In the genomic region with DNA sequence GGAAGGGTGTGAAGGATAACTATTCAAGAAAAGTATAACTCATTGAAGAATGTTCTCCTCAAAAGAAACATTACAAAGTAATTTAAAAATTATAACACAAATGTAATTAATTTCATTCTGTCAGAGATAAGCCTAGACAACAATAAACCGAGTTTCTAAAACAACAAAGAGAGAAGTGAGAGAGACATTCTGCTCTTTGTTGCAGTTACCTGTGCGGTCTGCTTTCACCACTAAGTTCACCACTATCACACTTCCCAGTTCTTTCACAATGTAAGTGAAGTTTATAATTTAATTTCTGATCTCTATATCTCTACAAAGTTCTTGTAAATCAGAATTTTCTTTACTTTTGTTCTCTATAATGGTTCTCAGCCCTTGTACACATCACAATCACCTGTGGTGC, we compare ENCODE assay signal across 21 cellular contexts.
DNase-seq lines count a peak whose midpoint lies in the region; ATAC-seq, FAIRE-seq and TF ChIP-seq lines count a peak whose summit lies in the region.
"Had no signal": no experiment of that assay in that cellular context is flagged by ENCODE, and none has a peak within 500 bp of the region (broad histone marks: within the 10 kb centered on the region; RNA-seq: fewer than 3 reads in every experiment).

No MANE protein-coding gene starts in this region.

- CTCF ChIA-PET in K562 (lab: Yijun Ruan, JAX; ENCODE audit: low intra/inter-chr PET ratio): no interaction called here

- H4K20me1 ChIP-seq in KMS-11 (ENCODE audit: insufficient read depth): no peaks in the 10 kb centered on the region
- no peaks in the 10 kb centered on the region for H4K20me1 ChIP-seq in K562 (replicated peaks; ENCODE audit: control insufficient read depth, insufficient read depth, low read length)

- TF ChIP-seq POLR2A in K562 (conservative IDR thresholded peaks at IDR 0.05): no peak

- no peaks in the 10 kb centered on the region for H3K36me3 ChIP-seq in KMS-11 (ENCODE audit: insufficient read depth)
- H3K36me3 ChIP-seq in K562 (ENCODE audit: control insufficient read depth, insufficient read depth, low read length): peaks cover 66% of the 10 kb centered on the region

- in situ Hi-C loops in K562 (cut with MboI): no loop called here

- peak; percentile 44 for ATAC-seq in GM18909 (IDR thresholded peaks at IDR 0.05; ENCODE audit: poor library complexity, unreplicated experiment)
- ATAC-seq in K562: peak; percentile 18; the same call in 2 of the 3 replicates
- no peak for ATAC-seq in GM19395 (IDR thresholded peaks at IDR 0.05; ENCODE audit: unreplicated experiment)
- ATAC-seq in HG03565 (IDR thresholded peaks at IDR 0.05; ENCODE audit: unreplicated experiment): no peak
- ATAC-seq: PC-3, T-helper 17 cell had no signal

- H2AFZ ChIP-seq in KMS-11 (ENCODE audit: low read depth) (no peak overlapping the region), K562 (ENCODE audit: low read depth, low read length) (no peak overlapping the region)

- H3K27ac ChIP-seq in KMS-11 (no peak overlapping the region), K562 (ENCODE audit: extremely low read depth, low read depth, low read length) (no peak overlapping the region), coronary artery (no peak overlapping the region)

- no peaks in the 10 kb centered on the region for H3K9me3 ChIP-seq in K562 (replicated peaks; ENCODE audit: control insufficient read depth, insufficient read depth, low read depth, low read length)
- H3K9me3 ChIP-seq: HAP-1, MG63 had no signal

- 65% methylated on average over 2 of the region's 2 CpGs for WGBS in K562 (ENCODE audit: insufficient coverage, low coverage, missing lambda C conversion rate)

- H3K79me2 ChIP-seq in KMS-11 (ENCODE audit: insufficient read depth, low read depth) (no peaks in the 10 kb centered on the region), K562 (ENCODE audit: control insufficient read depth, insufficient read depth, low read length) (0 out of 3 replicates have a peak, but pooled peaks cover 2% of the 10 kb centered on the region)

- intact Hi-C loops in K562 (cut with micrococcal nuclease): no loop called here

- no peaks in the 10 kb centered on the region for H3K27me3 ChIP-seq in KMS-11 (ENCODE audit: insufficient read depth, low read depth)
- H3K27me3 ChIP-seq in K562 (ENCODE audit: control insufficient read depth in 2 of 2, insufficient read depth in 2 of 2, low read length in 2 of 2): no peaks in the 10 kb centered on the region
- H3K27me3 ChIP-seq: MG63 had no signal

- TF ChIP-seq CTCF in KMS-11 (conservative IDR thresholded peaks at IDR 0.05; ENCODE audit: low read depth, low read length): no peak
- TF ChIP-seq CTCF in K562 (IDR thresholded peaks at IDR 0.05 in 2 of 3, conservative IDR thresholded peaks at IDR 0.05 in 1 of 3; ENCODE audit: insufficient read depth in 2 of 3, low read depth in 1 of 3, low read length in 3 of 3): no peak
- TF ChIP-seq CTCF in coronary artery (IDR thresholded peaks at IDR 0.05): no peak

- no peak for TF ChIP-seq RAD21 in K562 (CRISPR knock-in tag; conservative IDR thresholded peaks at IDR 0.05 in 1 of 2, IDR thresholded peaks at IDR 0.05 in 1 of 2)

- H3K9ac ChIP-seq in KMS-11 (no peak overlapping the region), K562 (ENCODE audit: insufficient read depth in 1 of 2, low read depth in 2 of 2, low read length in 2 of 2) (no peak overlapping the region)

- no peak for DNase-seq in K562 (ENCODE audit: extremely low read depth in 1 of 4, low spot score in 3 of 4)
- no peak for DNase-seq in NCI-H345 treated with DMSO at 0.1 percent for 48 hours (lab: John Stamatoyannopoulos, UW; ENCODE audit: unreplicated experiment)
- DNase-seq in coronary artery (ENCODE audit: low spot score): no peak
- DNase-seq: DMS153, DND-41, GOT3, KBM-7, MG63, NCI-H1105 treated with DMSO at 0.1 percent for 48 hours, NCI-H146, NCI-H1930, NCI-H69, PC-3, T-helper 17 cell had no signal

- H3K4me1 ChIP-seq in KMS-11 (ENCODE audit: low read depth, poor library complexity, severe bottlenecking): peaks cover 35% of the 10 kb centered on the region
- H3K4me1 ChIP-seq in K562 (replicated peaks in 1 of 2; ENCODE audit: control insufficient read depth in 2 of 2, insufficient read depth in 2 of 2, low read length in 2 of 2): peaks cover 0 to 14% of the 10 kb centered on the region in 2 experiments; a peak in 3 of 5 replicates

- FAIRE-seq in G401.6 (lab: Jason Lieb, UNC) (peak; percentile 40), K562 (lab: Jason Lieb, UNC) (no peak)
- FAIRE-seq: HTR-8/SVneo had no signal

- POLR2A ChIA-PET in K562 (lab: Yijun Ruan, JAX): interaction anchor here (1.5 to 1.6 kb wide), 2 partner anchors 8 to 15 kb away, joined by 8 to 11 read pairs; no protein-coding TSS in a partner anchor

- no peak for TF ChIP-seq EP300 in K562 (IDR thresholded peaks at IDR 0.05; ENCODE audit: low read length)

- BruUV-seq in K562 (replicated peaks; lab: Mats Ljungman, UMichigan): no TSS peak

- no peaks in the 10 kb centered on the region for H3K9me1 ChIP-seq in K562 (ENCODE audit: control insufficient read depth, insufficient read depth, low read length)

- no peak overlapping the region for H3K4me3 ChIP-seq in KMS-11 (IDR thresholded peaks at IDR 0.05; ENCODE audit: insufficient read depth, low read depth, low read length)
- H3K4me3 ChIP-seq in K562: no peak overlapping the region
- H3K4me3 ChIP-seq in coronary artery: no peak overlapping the region
- H3K4me3 ChIP-seq: HAP-1, MG63 had no signal

- H3K4me2 ChIP-seq in KMS-11 (peak overlapping the region; percentile 24; the same call in 1 of the 2 replicates), K562 (ENCODE audit: insufficient read depth, low read length) (no peak overlapping the region)

TF ChIP-seq in K562, 482 proteins besides CTCF, POLR2A, EP300 and RAD21 (continues in another document):
- TF ChIP-seq, protein P1, sequence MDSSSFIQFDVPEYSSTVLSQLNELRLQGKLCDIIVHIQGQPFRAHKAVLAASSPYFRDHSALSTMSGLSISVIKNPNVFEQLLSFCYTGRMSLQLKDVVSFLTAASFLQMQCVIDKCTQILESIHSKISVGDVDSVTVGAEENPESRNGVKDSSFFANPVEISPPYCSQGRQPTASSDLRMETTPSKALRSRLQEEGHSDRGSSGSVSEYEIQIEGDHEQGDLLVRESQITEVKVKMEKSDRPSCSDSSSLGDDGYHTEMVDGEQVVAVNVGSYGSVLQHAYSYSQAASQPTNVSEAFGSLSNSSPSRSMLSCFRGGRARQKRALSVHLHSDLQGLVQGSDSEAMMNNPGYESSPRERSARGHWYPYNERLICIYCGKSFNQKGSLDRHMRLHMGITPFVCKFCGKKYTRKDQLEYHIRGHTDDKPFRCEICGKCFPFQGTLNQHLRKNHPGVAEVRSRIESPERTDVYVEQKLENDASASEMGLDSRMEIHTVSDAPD (CRISPR knock-in tag; IDR thresholded peaks at IDR 0.05): no peak
- TF ChIP-seq HLTF (IDR thresholded peaks at IDR 0.05) (no peak), MCM5 (IDR thresholded peaks at IDR 0.05; ENCODE audit: low read depth) (no peak), JUN (IDR thresholded peaks at IDR 0.05; ENCODE audit: borderline replicate concordance, low read depth, low read length) (no peak), JUN (CRISPR knock-in tag; IDR thresholded peaks at IDR 0.05; ENCODE audit: borderline replicate concordance) (no peak), SREBF1 (IDR thresholded peaks at IDR 0.05; ENCODE audit: borderline replicate concordance, low read depth, low read length) (no peak), RBM39 (optimal IDR thresholded peaks at IDR 0.05; ENCODE audit: low read depth, low read length) (no peak)
- TF ChIP-seq, protein P2, sequence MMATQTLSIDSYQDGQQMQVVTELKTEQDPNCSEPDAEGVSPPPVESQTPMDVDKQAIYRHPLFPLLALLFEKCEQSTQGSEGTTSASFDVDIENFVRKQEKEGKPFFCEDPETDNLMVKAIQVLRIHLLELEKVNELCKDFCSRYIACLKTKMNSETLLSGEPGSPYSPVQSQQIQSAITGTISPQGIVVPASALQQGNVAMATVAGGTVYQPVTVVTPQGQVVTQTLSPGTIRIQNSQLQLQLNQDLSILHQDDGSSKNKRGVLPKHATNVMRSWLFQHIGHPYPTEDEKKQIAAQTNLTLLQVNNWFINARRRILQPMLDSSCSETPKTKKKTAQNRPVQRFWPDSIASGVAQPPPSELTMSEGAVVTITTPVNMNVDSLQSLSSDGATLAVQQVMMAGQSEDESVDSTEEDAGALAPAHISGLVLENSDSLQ (IDR thresholded peaks at IDR 0.05): no peak
- TF ChIP-seq, protein P3, sequence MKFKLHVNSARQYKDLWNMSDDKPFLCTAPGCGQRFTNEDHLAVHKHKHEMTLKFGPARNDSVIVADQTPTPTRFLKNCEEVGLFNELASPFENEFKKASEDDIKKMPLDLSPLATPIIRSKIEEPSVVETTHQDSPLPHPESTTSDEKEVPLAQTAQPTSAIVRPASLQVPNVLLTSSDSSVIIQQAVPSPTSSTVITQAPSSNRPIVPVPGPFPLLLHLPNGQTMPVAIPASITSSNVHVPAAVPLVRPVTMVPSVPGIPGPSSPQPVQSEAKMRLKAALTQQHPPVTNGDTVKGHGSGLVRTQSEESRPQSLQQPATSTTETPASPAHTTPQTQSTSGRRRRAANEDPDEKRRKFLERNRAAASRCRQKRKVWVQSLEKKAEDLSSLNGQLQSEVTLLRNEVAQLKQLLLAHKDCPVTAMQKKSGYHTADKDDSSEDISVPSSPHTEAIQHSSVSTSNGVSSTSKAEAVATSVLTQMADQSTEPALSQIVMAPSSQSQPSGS (CRISPR knock-in tag; IDR thresholded peaks at IDR 0.05): no peak

Comparison
In these comparisons a context has a peak if more than half of its experiments do, and no peak if none do; other contexts are left out.
1. ATAC-seq: peak in GM18909 (single experiment) and K562 (single experiment); none in GM19395 (single experiment) and HG03565 (single experiment).